ENCODE assay signal across 30 cellular contexts in the genomic region with DNA sequence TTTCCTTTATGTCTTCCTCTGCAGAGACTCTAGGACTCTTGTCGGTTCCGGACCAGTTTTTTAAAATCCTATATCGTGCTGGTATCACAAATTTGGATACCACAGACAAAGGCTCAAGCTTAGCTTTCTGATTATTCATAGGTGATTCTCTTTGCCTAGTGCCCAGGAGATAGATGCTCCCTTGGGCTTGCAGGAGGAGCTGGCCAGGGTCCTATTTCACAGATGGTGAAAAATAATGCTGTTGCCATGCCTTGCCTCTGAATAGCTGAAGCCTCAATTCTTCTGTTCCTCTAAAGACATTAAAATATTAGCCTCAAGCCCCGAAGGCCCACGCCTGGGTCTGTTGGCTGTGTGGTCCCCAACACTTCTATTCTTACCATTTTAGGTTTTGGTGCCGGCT.
"Had no signal": no experiment of that assay in that cellular context is flagged by ENCODE, and none has a peak within 500 bp of the region (broad histone marks: within the 10 kb centered on the region; RNA-seq: fewer than 3 reads in every experiment).

No MANE protein-coding gene starts in this region.

- H3K36me3 Mint-ChIP-seq: activated naive CD4-positive, alpha-beta T cell treated with anti-CD3 and anti-CD28 coated beads, Interleukin-2, amount 50 U/mL, for 72 hours had no signal

- H3K9me3 ChIP-seq: ascending aorta, body of pancreas, colonic mucosa, Peyer's patch, SJCRH30 had no signal

- H3K27ac Mint-ChIP-seq: activated B cell treated with CpG ODN at 0.5 μM for 24 hours; activated CD4-positive, alpha-beta T cell treated with anti-CD3 and anti-CD28 coated beads, Interleukin-2, amount 10 ng/mL, durations not matched to agents 24 days and 14 days; activated CD8-positive, alpha-beta memory T cell treated with anti-CD3 and anti-CD28 coated beads, Interleukin-2, amount 10 ng/mL, durations not matched to agents 7 days and 5 days; activated naive CD4-positive, alpha-beta T cell treated with anti-CD3 and anti-CD28 coated beads, Interleukin-2, amount 50 U/mL, for 72 hours; activated naive CD8-positive, alpha-beta T cell treated with anti-CD3 and anti-CD28 coated beads, Interleukin-2, amount 50 U/mL, for 24 hours; activated T-cell treated with anti-CD3 and anti-CD28 coated beads, Interleukin-2, amount 50 U/mL, for 24 hours; activated T-helper 1 cell treated with anti-CD3 and anti-CD28 coated beads, Interleukin-12 subunit alpha, Interleukin-12 subunit beta, Interleukin-2, Interleukin-4 antibody, amounts not matched to agents 30 ng/mL and 10 ng/mL and 1 ng/mL, durations not matched to agents 14 hours and 24 hours and 36 hours; T-helper 1 cell treated with Interleukin-12 subunit alpha and Interleukin-12 subunit beta and Interleukin-4 antibody, amounts not matched to agents 30 μg/mL and 1 μg/mL, for 36 hours had no signal

- H3K36me3 ChIP-seq: ascending aorta, colonic mucosa, Peyer's patch, SJCRH30 had no signal

- H3K27me3 Mint-ChIP-seq: activated B cell treated with CpG ODN at 0.5 μM for 24 hours; activated CD4-positive, alpha-beta T cell treated with anti-CD3 and anti-CD28 coated beads, Interleukin-2, amount 10 ng/mL, durations not matched to agents 24 days and 14 days; activated CD8-positive, alpha-beta memory T cell treated with anti-CD3 and anti-CD28 coated beads, Interleukin-2, amount 10 ng/mL, durations not matched to agents 7 days and 5 days; activated naive CD8-positive, alpha-beta T cell treated with anti-CD3 and anti-CD28 coated beads, Interleukin-2, amount 50 U/mL, for 24 hours; activated T-cell treated with anti-CD3 and anti-CD28 coated beads, Interleukin-2, amount 50 U/mL, for 24 hours had no signal

- H3K27me3 ChIP-seq: ascending aorta, body of pancreas, colonic mucosa, Peyer's patch had no signal

- H3K4me3 ChIP-seq: ascending aorta, body of pancreas, colonic mucosa, Peyer's patch, SJCRH30 had no signal

- ATAC-seq: activated CD8-positive, alpha-beta memory T cell treated with anti-CD3 and anti-CD28 coated beads, Interleukin-2, amount 10 ng/mL, durations not matched to agents 7 days and 5 days; activated naive CD4-positive, alpha-beta T cell treated with anti-CD3 and anti-CD28 coated beads, Interleukin-2, amount 50 U/mL, for 72 hours; activated naive CD8-positive, alpha-beta T cell treated with anti-CD3 and anti-CD28 coated beads, Interleukin-2, amount 50 U/mL, for 24 hours; body of pancreas had no signal

- H3K4me1 ChIP-seq: ascending aorta, body of pancreas, colonic mucosa, Peyer's patch, SJCRH30 had no signal

- H3K4me3 Mint-ChIP-seq: activated B cell treated with CpG ODN at 0.5 μM for 24 hours; activated CD4-positive, alpha-beta T cell treated with anti-CD3 and anti-CD28 coated beads, Interleukin-2, amount 10 ng/mL, durations not matched to agents 24 days and 14 days; activated CD8-positive, alpha-beta memory T cell treated with anti-CD3 and anti-CD28 coated beads, Interleukin-2, amount 10 ng/mL, durations not matched to agents 7 days and 5 days; activated naive CD8-positive, alpha-beta T cell treated with anti-CD3 and anti-CD28 coated beads, Interleukin-2, amount 50 U/mL, for 24 hours; activated T-cell treated with anti-CD3 and anti-CD28 coated beads, Interleukin-2, amount 50 U/mL, for 24 hours; activated T-helper 1 cell treated with anti-CD3 and anti-CD28 coated beads, Interleukin-12 subunit alpha, Interleukin-12 subunit beta, Interleukin-2, Interleukin-4 antibody, amounts not matched to agents 30 ng/mL and 10 ng/mL and 1 ng/mL, durations not matched to agents 14 hours and 24 hours and 36 hours; T-helper 1 cell treated with Interleukin-12 subunit alpha and Interleukin-12 subunit beta and Interleukin-4 antibody, amounts not matched to agents 30 μg/mL and 1 μg/mL, for 36 hours had no signal

- H3K27ac ChIP-seq: ascending aorta, body of pancreas, colonic mucosa, Peyer's patch, RWPE1, SJCRH30 had no signal

- H3K9me3 Mint-ChIP-seq: activated B cell treated with CpG ODN at 0.5 μM for 24 hours; activated T-helper 1 cell treated with anti-CD3 and anti-CD28 coated beads, Interleukin-12 subunit alpha, Interleukin-12 subunit beta, Interleukin-2, Interleukin-4 antibody, amounts not matched to agents 30 ng/mL and 10 ng/mL and 1 ng/mL, durations not matched to agents 14 hours and 24 hours and 36 hours; T-helper 1 cell treated with Interleukin-12 subunit alpha and Interleukin-12 subunit beta and Interleukin-4 antibody, amounts not matched to agents 30 μg/mL and 1 μg/mL, for 36 hours had no signal

- DNase-seq: activated B cell treated with CpG ODN at 0.5 μM for 24 hours; activated CD4-positive, alpha-beta T cell treated with anti-CD3 and anti-CD28 coated beads for 1 hour; activated CD4-positive, alpha-beta T cell treated with anti-CD3 and anti-CD28 coated beads, Interleukin-2, amount 10 ng/mL, durations not matched to agents 24 days and 14 days; activated CD4-positive, alpha-beta T cell treated with anti-CD3 and anti-CD28 coated beads, Interleukin-2, amount 50 U/mL, for 48 hours; activated CD8-positive, alpha-beta memory T cell treated with anti-CD3 and anti-CD28 coated beads, Interleukin-2, amount 10 ng/mL, durations not matched to agents 7 days and 5 days; activated effector memory CD4-positive, alpha-beta T cell treated with Interleukin-2 at 50 U/mL for 16 hours; activated naive CD4-positive, alpha-beta T cell; activated naive CD8-positive, alpha-beta T cell treated with anti-CD3 and anti-CD28 coated beads, Interleukin-2, amount 50 U/mL, for 24 hours; activated T-cell treated with anti-CD3 and anti-CD28 coated beads, Interleukin-2, amount 50 U/mL, for 24 hours; amniotic stem cell; body of pancreas; central memory CD4-positive, alpha-beta T cell; colonic mucosa; KG1; NCI-H1048; NCI-H146; NCI-H2029; NCI-H2107; NCI-H524 treated with DMSO at 0.1 percent for 48 hours; NCI-H748 treated with DMSO at 0.1 percent for 48 hours; NK-92 treated with Interleukin-12 subunit alpha and Interleukin-12 subunit beta, amount 100 ng/mL, for 24 hours; OCI-M1; Peyer's patch; Right ventricle myocardium superior; SJCRH30 had no signal
